8 cellular contexts compared by ENCODE assay signal in the genomic region with DNA sequence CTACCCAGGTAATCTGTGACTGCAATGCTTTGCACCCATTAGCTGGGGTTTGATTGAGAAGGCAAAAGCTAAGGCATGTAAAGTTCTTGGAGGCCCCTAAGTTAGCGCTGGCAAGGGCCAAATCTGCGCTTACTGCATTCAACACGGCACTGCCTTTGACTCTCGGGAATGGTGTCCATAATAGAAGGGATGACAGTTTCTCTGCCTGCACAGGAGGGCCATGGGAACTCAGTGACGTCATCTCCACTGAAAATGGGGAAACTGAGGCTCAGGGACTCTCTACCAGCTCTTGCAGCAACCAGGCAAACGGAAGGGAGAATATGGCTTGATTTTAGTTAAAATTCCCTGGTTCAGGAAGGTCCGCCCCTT. TPM values are rescaled to one million over a fixed set of nuclear protein-coding genes. Genes with fewer than 3 reads are reported as not detected.
DNase-seq lines count a peak whose midpoint lies in the region; ATAC-seq and TF ChIP-seq lines count a peak whose summit lies in the region.

No MANE protein-coding gene starts in this region.

- peaks cover 8% of the 10 kb centered on the region for H3K4me1 ChIP-seq in A673 (ENCODE audit: insufficient read depth, low read length, poor library complexity, severe bottlenecking)
- H3K4me1 ChIP-seq in mucosa of descending colon (ENCODE audit: low read depth): peaks cover 15% of the 10 kb centered on the region

- H3K9me3 ChIP-seq in A673 (ENCODE audit: low read depth, low read length, poor library complexity, severe bottlenecking): no peaks in the 10 kb centered on the region
- H3K9me3 ChIP-seq in mucosa of descending colon: no peaks in the 10 kb centered on the region

- intact Hi-C loops in A673 (cut with micrococcal nuclease; ENCODE audit: unreplicated experiment): no loop called here
- intact Hi-C loops in mucosa of descending colon (cut with DNase I, micrococcal nuclease): no loop called here

- ATAC-seq in HG03520 (IDR thresholded peaks at IDR 0.05; ENCODE audit: unreplicated experiment) (peak; percentile 2), mucosa of descending colon (peak; percentile 3), GM21526 (IDR thresholded peaks at IDR 0.05; ENCODE audit: low FRiP score, unreplicated experiment) (no peak)

- CTCF ChIA-PET in A673 (lab: Charles Lee): interaction anchor here (0.6 kb wide), 1 partner anchor 171 kb away, joined by 6 read pairs; no protein-coding TSS in a partner anchor

- peak overlapping the region; percentile 48 for H3K4me3 ChIP-seq in A673 (ENCODE audit: low read depth, low read length, poor library complexity, severe bottlenecking)
- H3K4me3 ChIP-seq in cardiac fibroblast (replicated peaks in 1 of 2; ENCODE audit: low read depth in 2 of 2, low read length in 2 of 2): peak overlapping the region; percentile 50 to 68
- H3K4me3 ChIP-seq in mucosa of descending colon: peak overlapping the region; percentile 36

- POLR2A ChIA-PET in A673 (lab: Charles Lee; ENCODE audit: low non-redundant PET): no interaction called here

- H3K27ac ChIP-seq in A673 (ENCODE audit: low read depth, low read length, poor library complexity, severe bottlenecking): peak overlapping the region; percentile 93

- H3K27me3 ChIP-seq in A673 (replicated peaks; ENCODE audit: insufficient read depth, low read depth, low read length, poor library complexity): no peaks in the 10 kb centered on the region

- no peaks in the 10 kb centered on the region for H3K36me3 ChIP-seq in A673 (ENCODE audit: insufficient read depth, low read length, poor library complexity, severe bottlenecking)
- H3K36me3 ChIP-seq in mucosa of descending colon (ENCODE audit: low read depth): no peaks in the 10 kb centered on the region

- BruUV-seq in A673 (replicated peaks; lab: Mats Ljungman, UMichigan): TSS peak; percentile 94

- no peak for TF ChIP-seq CTCF in A673 (conservative IDR thresholded peaks at IDR 0.05; ENCODE audit: low read depth, low read length)
- TF ChIP-seq CTCF in cardiac fibroblast (IDR thresholded peaks at IDR 0.05; ENCODE audit: low read depth, low read length): no peak
- TF ChIP-seq CTCF in mucosa of descending colon (IDR thresholded peaks at IDR 0.05): no peak

- DNase-seq in A673 (ENCODE audit: low spot score) (no peak), cardiac fibroblast (ENCODE audit: low read depth in 2 of 2) (no peak), mucosa of descending colon (no peak), NOMO-1 (lab: John Stamatoyannopoulos, UW; ENCODE audit: unreplicated experiment in 2 of 2) (no peak), AG08396 (ENCODE audit: low spot score) (no peak)
- DNase-seq in stimulated activated CD4-positive, alpha-beta T cell treated with anti-CD3 and anti-CD28 coated beads, Interleukin-1b, Interleukin-23, amount 100 ng/mL, for 48 hours: no peak

RNA-seq across cellular contexts. Expression of a gene that starts 0.5 kb away (rescaled TPM):
- 4.0 and 4.2 TPM in 2 replicates for total RNA-seq in A673 (2021)
- 1 to 10 TPM; 3.0 to 4.5 (median 3.4) TPM for total RNA-seq in mucosa of descending colon

RNA-seq across cellular contexts. Expression of a gene that starts 8.5 kb away (rescaled TPM):
- total RNA-seq in A673 (2021) (0.82 and 1.0 TPM in 2 replicates), mucosa of descending colon (under 1 TPM; 0.58 to 0.98 (median 0.94) TPM)

RNA-seq across cellular contexts. Expression of a gene that starts 13.7 kb away (rescaled TPM):
- total RNA-seq in A673 (2021) (not detected in 2 replicates), mucosa of descending colon (10 to 100 TPM in 2 of 3 donors, 1 to 10 TPM in 1; 5.6 to 23.7 (median 10.2) TPM)

RNA-seq across cellular contexts. Expression of a gene that starts 20.3 kb away (rescaled TPM):
- total RNA-seq in A673 (2021) (not detected in 2 replicates), mucosa of descending colon (1 to 10 TPM; 2.5 to 9.0 (median 5.1) TPM)

RNA-seq across cellular contexts. Expression of a gene that starts 35.9 kb away (rescaled TPM):
- 16.7 and 21.1 TPM in 2 replicates for total RNA-seq in A673 (2021)
- total RNA-seq in mucosa of descending colon: 10 to 100 TPM in 1 of 3 donors, 1 to 10 TPM in 2; 4.2 to 10.3 (median 5.1) TPM
